15 cellular contexts compared by ENCODE assay signal in the genomic region with DNA sequence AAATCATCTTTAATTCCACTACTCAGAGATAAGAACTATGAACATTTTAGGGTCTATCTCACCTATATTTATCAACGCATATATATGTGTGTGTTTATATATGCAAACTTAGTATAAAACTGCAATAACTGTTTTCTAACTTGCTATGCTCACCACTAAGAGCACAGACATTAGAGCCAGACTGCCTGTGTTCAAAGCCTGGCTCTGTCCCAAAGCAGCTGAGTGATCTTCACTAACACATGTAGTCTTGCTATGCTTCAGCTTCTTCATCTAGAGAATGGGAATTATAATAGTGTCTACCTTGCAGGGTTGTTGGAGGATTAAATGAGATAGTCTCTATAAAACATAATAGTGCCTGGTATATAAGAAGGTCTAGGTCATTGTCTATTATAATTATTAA.
DNase-seq lines count a peak whose midpoint lies in the region; ATAC-seq and TF ChIP-seq lines count a peak whose summit lies in the region.
"Had no signal": no experiment of that assay in that cellular context is flagged by ENCODE, and none has a peak within 500 bp of the region (broad histone marks: within the 10 kb centered on the region; RNA-seq: fewer than 3 reads in every experiment).

No MANE protein-coding gene starts in this region.

- H3K4me3 ChIP-seq in AG10803 (ENCODE audit: low read length) (no peak overlapping the region), mucosa of descending colon (no peak overlapping the region), mesendoderm (ENCODE audit: low read length) (no peak overlapping the region)

- H2BK5ac ChIP-seq in mesendoderm (ENCODE audit: low read length): no peak overlapping the region

- peaks cover 91% of the 10 kb centered on the region for H3K4me1 Mint-ChIP-seq in HFFc6 (ENCODE audit: low read depth)
- H3K4me1 Mint-ChIP-seq: CD14-positive monocyte had no signal

- no peak overlapping the region for H3K4me3 Mint-ChIP-seq in HFFc6

- no peak overlapping the region for H4K8ac ChIP-seq in mesendoderm (ENCODE audit: low read depth, low read length)

- H3K36me3 ChIP-seq in mucosa of descending colon (ENCODE audit: low read depth) (no peaks in the 10 kb centered on the region), mesendoderm (ENCODE audit: control insufficient read depth, insufficient read depth, low read length) (no peaks in the 10 kb centered on the region)

- no peak overlapping the region for H3K4ac ChIP-seq in mesendoderm (ENCODE audit: low read depth, low read length)

- no peak overlapping the region for H3K56ac ChIP-seq in mesendoderm (ENCODE audit: low read length)

- no peaks in the 10 kb centered on the region for H3K9me3 ChIP-seq in mucosa of descending colon

- H3K27me3 Mint-ChIP-seq in HFFc6 (ENCODE audit: insufficient read depth): no peaks in the 10 kb centered on the region

- no peak overlapping the region for H2AK5ac ChIP-seq in mesendoderm (ENCODE audit: low read length)

- no peaks in the 10 kb centered on the region for H3K79me1 ChIP-seq in mesendoderm (ENCODE audit: low read length)

- H3K4me2 ChIP-seq in mesendoderm (ENCODE audit: low read length): no peak overlapping the region

- H3K9me3 Mint-ChIP-seq in HFFc6: no peaks in the 10 kb centered on the region
- H3K9me3 Mint-ChIP-seq: CD14-positive monocyte had no signal

- H3K23ac ChIP-seq in mesendoderm (ENCODE audit: low read length): no peak overlapping the region

- no peak overlapping the region for H3K27ac ChIP-seq in mesendoderm (ENCODE audit: low read depth, low read length)

- peak; percentile 60 for DNase-seq in AG10803 (ENCODE audit: low read depth)
- DNase-seq in HFFc6: peak; percentile 21
- DNase-seq in cerebellar cortex (ENCODE audit: low spot score): peak; percentile 67
- DNase-seq in globus pallidus (ENCODE audit: low spot score): peak; percentile 25
- no peak for DNase-seq in mucosa of descending colon
- no peak for DNase-seq in mesendoderm
- DNase-seq in NCI-H226: no peak
- DNase-seq: COR-L47, GDM1, NCI-H1048, NCI-H146, NCI-H2081 treated with DMSO at 0.1 percent for 48 hours had no signal

- H3K9ac ChIP-seq in mesendoderm (ENCODE audit: low read length): no peak overlapping the region

- no peaks in the 10 kb centered on the region for H3K27me3 ChIP-seq in mesendoderm (ENCODE audit: insufficient read depth, low read length, poor library complexity)

- H2BK120ac ChIP-seq in mesendoderm (ENCODE audit: low read depth, low read length): no peak overlapping the region

- H3K4me1 ChIP-seq in mucosa of descending colon (ENCODE audit: low read depth) (no peaks in the 10 kb centered on the region), mesendoderm (ENCODE audit: control insufficient read depth, low read depth, low read length) (no peaks in the 10 kb centered on the region)

- H3K18ac ChIP-seq in mesendoderm (ENCODE audit: low read length): no peak overlapping the region

- no CpG with 5 or more reads among the region's 1 CpG for WGBS in mesendoderm (ENCODE audit: extremely low coverage, insufficient coverage, low lambda C conversion rate)

- no peak overlapping the region for H2BK15ac ChIP-seq in mesendoderm (replicated peaks; ENCODE audit: low read depth)

- no peaks in the 10 kb centered on the region for H3K79me2 ChIP-seq in mesendoderm (ENCODE audit: control insufficient read depth, insufficient read depth, low read length)

- ATAC-seq in mucosa of descending colon: no peak
- no peak for ATAC-seq in GM19035 (IDR thresholded peaks at IDR 0.05; ENCODE audit: unreplicated experiment)
- ATAC-seq: Right ventricle myocardium inferior had no signal

- H3K36me3 Mint-ChIP-seq in HFFc6 (ENCODE audit: low read depth): no peaks in the 10 kb centered on the region
- H3K36me3 Mint-ChIP-seq: CD14-positive monocyte had no signal

- H3K27ac Mint-ChIP-seq in HFFc6: no peak overlapping the region
- H3K27ac Mint-ChIP-seq: CD14-positive monocyte had no signal

- TF ChIP-seq CTCF in AG10803 (conservative IDR thresholded peaks at IDR 0.05; ENCODE audit: low read length) (no peak), HFFc6 (IDR thresholded peaks at IDR 0.05) (no peak), mucosa of descending colon (IDR thresholded peaks at IDR 0.05) (no peak)

- no peak overlapping the region for H4K5ac ChIP-seq in mesendoderm (ENCODE audit: low read length)

- intact Hi-C loops in mucosa of descending colon (cut with DNase I, micrococcal nuclease): no loop called here

Comparison
In these comparisons a context has a peak if more than half of its experiments do, and no peak if none do; other contexts are left out.
1. DNase-seq: peak in AG10803 (single experiment), HFFc6 (single experiment), cerebellar cortex (single experiment) and globus pallidus (single experiment); none in mucosa of descending colon (0 of 3), mesendoderm (single experiment) and NCI-H226 (single experiment).